ENCODE assay signal across 1 cellular context in the genomic region with DNA sequence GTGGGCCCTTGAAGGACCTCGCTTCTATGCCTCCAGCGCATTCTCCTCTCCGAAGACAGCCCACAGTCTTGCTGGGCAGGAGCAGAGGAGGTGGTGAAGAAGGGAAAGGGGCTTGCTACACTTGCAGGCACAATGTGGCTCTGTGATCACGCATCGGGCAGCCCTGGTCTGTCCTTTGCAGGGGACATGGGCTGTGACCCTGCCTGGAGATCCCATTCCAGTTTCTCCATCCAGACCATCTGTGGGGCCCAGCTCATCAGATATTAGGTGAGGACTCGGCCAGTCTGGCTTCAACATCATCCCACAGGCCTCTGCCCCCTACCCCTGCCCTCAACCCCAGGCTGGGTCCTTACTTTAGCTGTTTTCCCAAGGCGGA.
TF ChIP-seq lines count a peak whose summit lies in the region.

No MANE protein-coding gene starts in this region.

TF ChIP-seq in liver, 16 proteins besides CTCF, POLR2A, EP300 and RAD21 (continued from another document):
- TF ChIP-seq, protein P1, sequence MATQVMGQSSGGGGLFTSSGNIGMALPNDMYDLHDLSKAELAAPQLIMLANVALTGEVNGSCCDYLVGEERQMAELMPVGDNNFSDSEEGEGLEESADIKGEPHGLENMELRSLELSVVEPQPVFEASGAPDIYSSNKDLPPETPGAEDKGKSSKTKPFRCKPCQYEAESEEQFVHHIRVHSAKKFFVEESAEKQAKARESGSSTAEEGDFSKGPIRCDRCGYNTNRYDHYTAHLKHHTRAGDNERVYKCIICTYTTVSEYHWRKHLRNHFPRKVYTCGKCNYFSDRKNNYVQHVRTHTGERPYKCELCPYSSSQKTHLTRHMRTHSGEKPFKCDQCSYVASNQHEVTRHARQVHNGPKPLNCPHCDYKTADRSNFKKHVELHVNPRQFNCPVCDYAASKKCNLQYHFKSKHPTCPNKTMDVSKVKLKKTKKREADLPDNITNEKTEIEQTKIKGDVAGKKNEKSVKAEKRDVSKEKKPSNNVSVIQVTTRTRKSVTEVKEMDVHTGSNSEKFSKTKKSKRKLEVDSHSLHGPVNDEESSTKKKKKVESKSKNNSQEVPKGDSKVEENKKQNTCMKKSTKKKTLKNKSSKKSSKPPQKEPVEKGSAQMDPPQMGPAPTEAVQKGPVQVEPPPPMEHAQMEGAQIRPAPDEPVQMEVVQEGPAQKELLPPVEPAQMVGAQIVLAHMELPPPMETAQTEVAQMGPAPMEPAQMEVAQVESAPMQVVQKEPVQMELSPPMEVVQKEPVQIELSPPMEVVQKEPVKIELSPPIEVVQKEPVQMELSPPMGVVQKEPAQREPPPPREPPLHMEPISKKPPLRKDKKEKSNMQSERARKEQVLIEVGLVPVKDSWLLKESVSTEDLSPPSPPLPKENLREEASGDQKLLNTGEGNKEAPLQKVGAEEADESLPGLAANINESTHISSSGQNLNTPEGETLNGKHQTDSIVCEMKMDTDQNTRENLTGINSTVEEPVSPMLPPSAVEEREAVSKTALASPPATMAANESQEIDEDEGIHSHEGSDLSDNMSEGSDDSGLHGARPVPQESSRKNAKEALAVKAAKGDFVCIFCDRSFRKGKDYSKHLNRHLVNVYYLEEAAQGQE (IDR thresholded peaks at IDR 0.05) = no peak
- TF ChIP-seq, protein P2, sequence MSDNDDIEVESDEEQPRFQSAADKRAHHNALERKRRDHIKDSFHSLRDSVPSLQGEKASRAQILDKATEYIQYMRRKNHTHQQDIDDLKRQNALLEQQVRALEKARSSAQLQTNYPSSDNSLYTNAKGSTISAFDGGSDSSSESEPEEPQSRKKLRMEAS (IDR thresholded peaks at IDR 0.05) = no peak
- TF ChIP-seq YY1 (IDR thresholded peaks at IDR 0.05) = no peak
- no peak for TF ChIP-seq JUND (IDR thresholded peaks at IDR 0.05)
- no peak for TF ChIP-seq SP1 (IDR thresholded peaks at IDR 0.05)
- no peak for TF ChIP-seq FOXA1 (IDR thresholded peaks at IDR 0.05)
- no peak for TF ChIP-seq RXRA (IDR thresholded peaks at IDR 0.05)
- TF ChIP-seq GABPA (IDR thresholded peaks at IDR 0.05 in 1 of 2, conservative IDR thresholded peaks at IDR 0.05 in 1 of 2) = no peak
- TF ChIP-seq TAF1 (conservative IDR thresholded peaks at IDR 0.05) = no peak
- TF ChIP-seq, protein P3, sequence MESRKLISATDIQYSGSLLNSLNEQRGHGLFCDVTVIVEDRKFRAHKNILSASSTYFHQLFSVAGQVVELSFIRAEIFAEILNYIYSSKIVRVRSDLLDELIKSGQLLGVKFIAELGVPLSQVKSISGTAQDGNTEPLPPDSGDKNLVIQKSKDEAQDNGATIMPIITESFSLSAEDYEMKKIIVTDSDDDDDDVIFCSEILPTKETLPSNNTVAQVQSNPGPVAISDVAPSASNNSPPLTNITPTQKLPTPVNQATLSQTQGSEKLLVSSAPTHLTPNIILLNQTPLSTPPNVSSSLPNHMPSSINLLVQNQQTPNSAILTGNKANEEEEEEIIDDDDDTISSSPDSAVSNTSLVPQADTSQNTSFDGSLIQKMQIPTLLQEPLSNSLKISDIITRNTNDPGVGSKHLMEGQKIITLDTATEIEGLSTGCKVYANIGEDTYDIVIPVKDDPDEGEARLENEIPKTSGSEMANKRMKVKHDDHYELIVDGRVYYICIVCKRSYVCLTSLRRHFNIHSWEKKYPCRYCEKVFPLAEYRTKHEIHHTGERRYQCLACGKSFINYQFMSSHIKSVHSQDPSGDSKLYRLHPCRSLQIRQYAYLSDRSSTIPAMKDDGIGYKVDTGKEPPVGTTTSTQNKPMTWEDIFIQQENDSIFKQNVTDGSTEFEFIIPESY (IDR thresholded peaks at IDR 0.05) = no peak
- no peak for TF ChIP-seq HNF4G (IDR thresholded peaks at IDR 0.05)
- no peak for TF ChIP-seq EGR1 (IDR thresholded peaks at IDR 0.05; ENCODE audit: low read depth in 2 of 2)
